In the genomic region with DNA sequence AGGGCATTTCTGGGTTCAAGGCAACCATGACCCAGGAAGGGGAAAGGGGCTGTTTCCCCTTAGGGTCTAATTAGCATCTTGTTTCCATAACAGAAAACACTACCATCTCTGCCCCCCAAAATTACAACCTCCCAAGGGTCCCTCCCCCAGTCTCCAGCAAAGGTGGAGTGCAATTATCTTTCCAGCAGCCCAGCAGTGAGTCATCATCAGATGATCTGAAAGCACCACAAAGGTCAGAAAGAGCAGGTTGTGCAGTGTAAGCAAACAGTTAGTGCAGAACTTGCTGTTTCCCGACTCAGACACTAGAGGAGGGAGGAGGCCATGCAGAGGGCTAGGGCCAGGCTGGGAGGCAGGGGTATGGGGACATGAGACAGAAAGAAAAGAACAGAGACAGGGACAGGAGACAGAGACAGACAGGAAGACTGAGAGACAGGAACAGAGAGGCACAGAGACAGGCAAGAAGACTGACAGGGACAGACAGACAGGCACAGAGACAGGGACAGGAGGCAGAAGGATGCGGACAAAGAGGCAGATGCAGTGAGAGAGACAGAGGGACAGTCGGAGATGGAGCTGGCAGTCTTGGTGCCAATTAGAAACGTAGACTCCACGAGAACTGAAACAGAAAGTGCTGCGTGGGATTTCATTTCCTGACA, we compare ENCODE assay signal across 8 cellular contexts.
A peak's percentile ranks its signal among the peaks of the same experiment; 100 is the strongest.
DNase-seq lines count a peak whose midpoint lies in the region; ATAC-seq, FAIRE-seq and TF ChIP-seq lines count a peak whose summit lies in the region.

No MANE protein-coding gene starts in this region.

- ATAC-seq in HG02763 (IDR thresholded peaks at IDR 0.05; ENCODE audit: unreplicated experiment): peak; percentile 78

- peak; percentile 89 for FAIRE-seq in GM12891 (lab: Jason Lieb, UNC)
- FAIRE-seq in H1 (lab: Jason Lieb, UNC): no peak

- H3K27ac ChIP-seq in 22Rv1 (peak overlapping the region; percentile 56), H1 (ENCODE audit: low read depth, low read length) (no peak overlapping the region), mucosa of rectum (ENCODE audit: low read depth in 2 of 2, low read length in 2 of 2) (peak overlapping the region; percentile 92 to 96)

- peaks cover 2% of the 10 kb centered on the region in 2 experiments for H4K20me1 ChIP-seq in H1 (replicated peaks in 1 of 2; ENCODE audit: control insufficient read depth in 1 of 2, insufficient read depth in 2 of 2, low read length in 2 of 2)

- H3K4me2 ChIP-seq in H1 (ENCODE audit: insufficient read depth in 1 of 2, low read depth in 2 of 2, low read length in 2 of 2): no peak overlapping the region

- 0 out of 2 replicates have a peak, but pooled peaks cover 1% of the 10 kb centered on the region for H3K23me2 ChIP-seq in H1 (ENCODE audit: low read depth, low read length)

- H2BK5ac ChIP-seq in H1 (ENCODE audit: low read depth, low read length): peak overlapping the region; percentile 37; the same call in 1 of the 2 replicates

- DNase-seq in GM12891 (ENCODE audit: insufficient read length, low spot score) (peak; percentile 65), NCI-H1417 (lab: John Stamatoyannopoulos, UW) (peak; percentile 5 to 76 (median 49)), H1 (ENCODE audit: low read depth in 1 of 2, low spot score in 2 of 2) (no peak)
- DNase-seq in activated CD4-positive, alpha-beta T cell treated with anti-CD3 and anti-CD28 coated beads for 1 hour: peak; percentile 16
- DNase-seq in stimulated activated naive CD4-positive, alpha-beta T cell treated with Interleukin-2 at 50 U/mL for 16 hours (lab: John Stamatoyannopoulos, UW): peak; percentile 49

- H3K9ac ChIP-seq in H1 (replicated peaks in 1 of 4; ENCODE audit: extremely low read depth in 1 of 4, low read depth in 3 of 4, low read length in 3 of 4) (no peak overlapping the region), mucosa of rectum (ENCODE audit: low read depth in 1 of 2, low read length in 2 of 2) (peak overlapping the region; percentile 57 to 76)

- H3K18ac ChIP-seq in H1 (ENCODE audit: extremely low read depth, low read length): no peak overlapping the region

- H3K27me3 ChIP-seq in H1 (replicated peaks in 1 of 4; ENCODE audit: control insufficient read depth in 3 of 4, extremely low read depth in 1 of 4, insufficient read depth in 3 of 4, low read length in 3 of 4) (no peaks in the 10 kb centered on the region), mucosa of rectum (ENCODE audit: control insufficient read depth in 2 of 2, insufficient read depth in 2 of 2, low read length in 2 of 2) (no peaks in the 10 kb centered on the region)

- H3K36me3 ChIP-seq in H1 (ENCODE audit: control insufficient read depth in 2 of 4, insufficient read depth in 4 of 4, low read length in 3 of 4) (peaks cover 0 to 10% (median 3%) of the 10 kb centered on the region in 4 experiments; a peak in 4 of 8 replicates), mucosa of rectum (ENCODE audit: control insufficient read depth in 2 of 2, insufficient read depth in 2 of 2, low read length in 2 of 2) (peaks cover 2% of the 10 kb centered on the region in 2 donors)

- WGBS in H1 (ENCODE audit: extremely low coverage in 1 of 2, insufficient coverage in 1 of 2, insufficient read length in 1 of 2, insufficient replicate concordance in 2 of 2, low coverage in 1 of 2, low lambda C conversion rate in 2 of 2, missing lambda C conversion rate in 1 of 2), 2 experiments: 89% methylated on average over 6 of the region's 6 CpGs; no CpG with 5 or more reads in 1 of the 2 experiments

- no peak overlapping the region for H4K91ac ChIP-seq in H1 (replicated peaks; ENCODE audit: insufficient read length, low read length)

- H3K4me3 ChIP-seq in H1 (ENCODE audit: extremely low read depth in 1 of 4, insufficient read depth in 2 of 4, low read depth in 3 of 4, low read length in 4 of 4) (no peak overlapping the region), mucosa of rectum (ENCODE audit: low read length in 2 of 2) (peak overlapping the region; percentile 56)

- H3K79me2 ChIP-seq in H1 (ENCODE audit: control insufficient read depth in 1 of 2, insufficient read depth in 2 of 2, low read length in 2 of 2): no peaks in the 10 kb centered on the region

- POLR2A ChIA-PET in H1 (lab: Charles Lee; ENCODE audit: partially characterized antibody): interaction anchor here (0.5 to 0.7 kb wide), 2 partner anchors 12 to 947 kb away, joined by 3 read pairs; no protein-coding TSS in a partner anchor

- peaks cover 0 to 3% (median 0%) of the 10 kb centered on the region in 4 experiments; a peak in 2 of 7 replicates for H3K4me1 ChIP-seq in H1 (replicated peaks in 1 of 4; ENCODE audit: control insufficient read depth in 3 of 4, insufficient read depth in 4 of 4, low read length in 3 of 4)
- H3K4me1 ChIP-seq in mucosa of rectum (ENCODE audit: control insufficient read depth in 2 of 2, insufficient read depth in 2 of 2, low read length in 2 of 2): peaks cover 32 to 42% of the 10 kb centered on the region in 2 donors

- no peak overlapping the region for H2BK15ac ChIP-seq in H1 (ENCODE audit: low read length)

- CTCF ChIA-PET in H1 (lab: Charles Lee; ENCODE audit: partially characterized antibody): interaction anchor here (0.7 to 2.9 kb wide), 10 partner anchors 9 to 380 kb away, joined by 3 to 20 read pairs (median 4); a partner anchor contains a TSS

- no peak overlapping the region; the same call in 1 of the 2 replicates for H2BK12ac ChIP-seq in H1 (ENCODE audit: low read depth, low read length)

- H3K79me1 ChIP-seq in H1 (ENCODE audit: low read depth, low read length): no peaks in the 10 kb centered on the region; the same call in none of the 2 replicates

- H3K9me3 ChIP-seq in H1 (ENCODE audit: insufficient read depth in 2 of 2, low read depth in 1 of 2, low read length in 1 of 2) (peaks cover 0 to 4% of the 10 kb centered on the region in 2 experiments; a peak in 1 of 4 replicates), mucosa of rectum (ENCODE audit: control insufficient read depth in 2 of 2, low read length in 2 of 2) (no peaks in the 10 kb centered on the region)

- H2AFZ ChIP-seq in H1 (ENCODE audit: low read length): no peak overlapping the region

- H2AK5ac ChIP-seq in H1 (ENCODE audit: low read depth, low read length): no peak overlapping the region

- no peak for TF ChIP-seq POLR2A in GM12891 (IDR thresholded peaks at IDR 0.05; ENCODE audit: low read depth, low read length)
- TF ChIP-seq POLR2A in H1 (IDR thresholded peaks at IDR 0.05; ENCODE audit: control extremely low read depth in 1 of 2, low read depth in 2 of 2, low read length in 2 of 2): no peak

- H3K14ac ChIP-seq in H1 (ENCODE audit: insufficient read length): no peak overlapping the region

- TF ChIP-seq CTCF in 22Rv1 (IDR thresholded peaks at IDR 0.05) (peak; percentile 72), H1 (IDR thresholded peaks at IDR 0.05; ENCODE audit: control extremely low read depth in 1 of 3, insufficient read depth in 1 of 3, low read depth in 1 of 3, low read length in 3 of 3) (peak in 2 of 3 experiments; percentile 28 to 35; a peak in 2 of 4 replicates)

- no peak overlapping the region for H3K4ac ChIP-seq in H1 (replicated peaks; ENCODE audit: insufficient read length, low read depth, low read length)

- H2BK120ac ChIP-seq in H1 (replicated peaks; ENCODE audit: low read depth, low read length): no peak overlapping the region

- H3K56ac ChIP-seq in H1 (replicated peaks; ENCODE audit: insufficient read length, low read depth, low read length): no peak overlapping the region

- no peak for TF ChIP-seq EP300 in H1 (IDR thresholded peaks at IDR 0.05; ENCODE audit: borderline replicate concordance in 1 of 2, low read depth in 2 of 2, low read length in 2 of 2)

- no peak overlapping the region for H4K5ac ChIP-seq in H1 (ENCODE audit: insufficient read length, low read depth, low read length)

- H2BK20ac ChIP-seq in H1 (ENCODE audit: low read length): no peak overlapping the region

- TF ChIP-seq RAD21 in H1 (IDR thresholded peaks at IDR 0.05 in 1 of 2, conservative IDR thresholded peaks at IDR 0.05 in 1 of 2; ENCODE audit: low read depth in 2 of 2, low read length in 2 of 2): peak; percentile 54 to 55

- H4K8ac ChIP-seq in H1 (ENCODE audit: extremely low read depth, insufficient read depth, low read length): no peak overlapping the region

- no peak overlapping the region for H3K23ac ChIP-seq in H1 (ENCODE audit: insufficient read length)

TF ChIP-seq in GM12891, 5 proteins besides CTCF, POLR2A, EP300 and RAD21:
- TF ChIP-seq PAX5 (IDR thresholded peaks at IDR 0.05; ENCODE audit: insufficient read depth, low read length, severe bottlenecking): no peak
- TF ChIP-seq POU2F2 (IDR thresholded peaks at IDR 0.05; ENCODE audit: low read depth, low read length): peak; percentile 56; the same call in 1 of the 2 replicates

TF ChIP-seq in H1, 55 proteins besides CTCF, POLR2A, EP300 and RAD21 (continues in another document):
- TF ChIP-seq BCL11A (IDR thresholded peaks at IDR 0.05; ENCODE audit: low read depth in 2 of 2, low read length in 2 of 2) (no peak), RFX5 (IDR thresholded peaks at IDR 0.05; ENCODE audit: borderline replicate concordance, low read depth, low read length) (no peak), TAF7 (optimal IDR thresholded peaks at IDR 0.05; ENCODE audit: borderline replicate concordance, low read depth, low read length) (no peak), HDAC6 (IDR thresholded peaks at IDR 0.05; ENCODE audit: low read depth, low read length) (no peak), KDM5A (IDR thresholded peaks at IDR 0.05; ENCODE audit: low read length) (no peak), SP2 (IDR thresholded peaks at IDR 0.05; ENCODE audit: low read length) (no peak), ZNF274 (IDR thresholded peaks at IDR 0.05; ENCODE audit: borderline replicate concordance, extremely low read depth, low read length) (no peak), GTF2F1 (IDR thresholded peaks at IDR 0.05; ENCODE audit: borderline replicate concordance, low read depth, low read length) (no peak), EGR1 (IDR thresholded peaks at IDR 0.05; ENCODE audit: borderline replicate concordance, low read depth, low read length) (no peak), PHF8 (conservative IDR thresholded peaks at IDR 0.05; ENCODE audit: low read depth, low read length) (no peak), JUN (IDR thresholded peaks at IDR 0.05; ENCODE audit: low read depth, low read length) (no peak), JUND (IDR thresholded peaks at IDR 0.05; ENCODE audit: low read length) (no peak), TAF1 (IDR thresholded peaks at IDR 0.05; ENCODE audit: low read depth, low read length) (no peak), RNF2 (IDR thresholded peaks at IDR 0.05; ENCODE audit: borderline replicate concordance, low read depth, low read length, missing control alignments, poor library complexity, severe bottlenecking) (no peak)
- TF ChIP-seq, protein P1, sequence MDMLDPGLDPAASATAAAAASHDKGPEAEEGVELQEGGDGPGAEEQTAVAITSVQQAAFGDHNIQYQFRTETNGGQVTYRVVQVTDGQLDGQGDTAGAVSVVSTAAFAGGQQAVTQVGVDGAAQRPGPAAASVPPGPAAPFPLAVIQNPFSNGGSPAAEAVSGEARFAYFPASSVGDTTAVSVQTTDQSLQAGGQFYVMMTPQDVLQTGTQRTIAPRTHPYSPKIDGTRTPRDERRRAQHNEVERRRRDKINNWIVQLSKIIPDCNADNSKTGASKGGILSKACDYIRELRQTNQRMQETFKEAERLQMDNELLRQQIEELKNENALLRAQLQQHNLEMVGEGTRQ (IDR thresholded peaks at IDR 0.05; ENCODE audit: low read length): no peak

Comparison
In these comparisons a context has a peak if more than half of its experiments do, and no peak if none do; other contexts are left out.
1. DNase-seq: peak in GM12891 (single experiment), NCI-H1417 (3 of 3), activated CD4-positive, alpha-beta T cell treated with anti-CD3 and anti-CD28 coated beads for 1 hour (single experiment) and stimulated activated naive CD4-positive, alpha-beta T cell treated with Interleukin-2 at 50 U/mL for 16 hours (single experiment); none in H1 (0 of 2).
2. H3K4me3 ChIP-seq: peak in mucosa of rectum (2 of 2); none in H1 (0 of 4).
3. H3K9ac ChIP-seq: peak in mucosa of rectum (2 of 2); none in H1 (0 of 4).